In the genomic region with DNA sequence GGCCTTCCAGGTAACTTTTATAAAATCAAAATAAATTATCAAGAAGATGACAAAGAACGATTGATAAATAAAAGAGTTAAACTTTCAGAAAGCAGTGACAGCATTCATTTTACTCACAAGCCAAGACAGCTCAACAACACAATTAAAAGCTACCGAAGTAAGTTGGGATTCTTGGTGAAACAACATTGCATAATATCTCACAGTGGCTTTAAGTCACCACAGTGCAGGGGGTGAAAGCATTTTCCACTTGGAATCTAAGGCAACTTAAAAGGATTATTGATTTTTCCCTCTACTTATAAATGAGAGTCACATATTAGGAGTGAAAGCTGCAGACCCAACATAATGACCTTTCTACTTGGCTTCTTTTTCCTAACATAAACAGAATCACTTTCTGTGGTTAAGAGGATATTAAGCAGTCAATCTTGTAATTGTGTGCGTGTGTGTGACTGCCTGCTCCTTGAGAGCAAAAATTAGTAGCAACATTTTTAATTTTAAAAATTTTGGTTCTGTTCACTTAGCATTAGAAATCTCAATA, we compare ENCODE assay signal across 21 cellular contexts.
DNase-seq lines count a peak whose midpoint lies in the region; ATAC-seq and TF ChIP-seq lines count a peak whose summit lies in the region.
"Had no signal": no experiment of that assay in that cellular context is flagged by ENCODE, and none has a peak within 500 bp of the region (broad histone marks: within the 10 kb centered on the region; RNA-seq: fewer than 3 reads in every experiment).

No MANE protein-coding gene starts in this region.

- ATAC-seq in HG02571 (IDR thresholded peaks at IDR 0.05; ENCODE audit: unreplicated experiment) = no peak
- ATAC-seq: naive thymus-derived CD8-positive, alpha-beta T cell; upper lobe of right lung had no signal

- H3K27me3 ChIP-seq in mesendoderm (ENCODE audit: insufficient read depth, low read length, poor library complexity) = no peaks in the 10 kb centered on the region
- H3K27me3 ChIP-seq: BE2C, breast epithelium, upper lobe of right lung had no signal

- no peak overlapping the region for H4K8ac ChIP-seq in mesendoderm (ENCODE audit: low read depth, low read length)

- no peak overlapping the region for H3K27ac ChIP-seq in mesendoderm (ENCODE audit: low read depth, low read length)
- H3K27ac ChIP-seq: 22Rv1, breast epithelium, upper lobe of right lung had no signal

- H3K18ac ChIP-seq in mesendoderm (ENCODE audit: low read length) = no peak overlapping the region

- no peak overlapping the region for H2BK120ac ChIP-seq in mesendoderm (ENCODE audit: low read depth, low read length)

- H3K4me1 ChIP-seq in mesendoderm (ENCODE audit: control insufficient read depth, low read depth, low read length) = no peaks in the 10 kb centered on the region
- H3K4me1 ChIP-seq: breast epithelium, Caco-2, upper lobe of right lung had no signal

- no peak overlapping the region for H2AK5ac ChIP-seq in mesendoderm (ENCODE audit: low read length)

- H3K4ac ChIP-seq in mesendoderm (ENCODE audit: low read depth, low read length) = no peak overlapping the region

- no peak overlapping the region for H3K9ac ChIP-seq in mesendoderm (ENCODE audit: low read length)

- no peak overlapping the region for H2BK5ac ChIP-seq in mesendoderm (ENCODE audit: low read length)

- DNase-seq in NCI-H1105 treated with DMSO at 0.1 percent for 48 hours (lab: John Stamatoyannopoulos, UW) = peak; percentile 18
- DNase-seq in NCI-H1105 (lab: John Stamatoyannopoulos, UW) = no peak
- peak; percentile 9 for DNase-seq in cerebellar cortex (ENCODE audit: low spot score)
- peak; percentile 7 for DNase-seq in fibroblast of villous mesenchyme (ENCODE audit: low read depth)
- DNase-seq in stromal cell of bone marrow (ENCODE audit: low read depth) = peak; percentile 8
- DNase-seq in mesendoderm = no peak
- DNase-seq in activated effector memory CD4-positive, alpha-beta T cell treated with Interleukin-2 at 50 U/mL for 16 hours = no peak
- DNase-seq: activated CD4-positive, alpha-beta T cell treated with anti-CD3 and anti-CD28 coated beads for 48 hours; BE2C; Caco-2; HCEC 1CT; naive thymus-derived CD8-positive, alpha-beta T cell; NCI-H1092; NCI-H526; SHP77 treated with DMSO at 0.1 percent for 48 hours; stimulated activated CD8-positive, alpha-beta memory T cell treated with anti-CD3 and anti-CD28 coated beads, Interleukin-4, amount 100 ng/mL, for 48 hours; T-helper 1 cell; upper lobe of right lung had no signal

- H3K23ac ChIP-seq in mesendoderm (ENCODE audit: low read length) = no peak overlapping the region

- no peak overlapping the region for H3K56ac ChIP-seq in mesendoderm (ENCODE audit: low read length)

- H2BK15ac ChIP-seq in mesendoderm (replicated peaks; ENCODE audit: low read depth) = no peak overlapping the region

- no CpG with 5 or more reads among the region's 3 CpGs for WGBS in mesendoderm (ENCODE audit: extremely low coverage, insufficient coverage, low lambda C conversion rate)

- no peak overlapping the region for H4K5ac ChIP-seq in mesendoderm (ENCODE audit: low read length)

- H3K4me3 ChIP-seq in fibroblast of villous mesenchyme (ENCODE audit: low read depth, low read length) (no peak overlapping the region), mesendoderm (ENCODE audit: low read length) (no peak overlapping the region)
- H3K4me3 ChIP-seq: breast epithelium, upper lobe of right lung had no signal

- no peaks in the 10 kb centered on the region for H3K36me3 ChIP-seq in mesendoderm (ENCODE audit: control insufficient read depth, insufficient read depth, low read length)
- H3K36me3 ChIP-seq: BE2C, breast epithelium, upper lobe of right lung had no signal

- H3K4me2 ChIP-seq in mesendoderm (ENCODE audit: low read length) = no peak overlapping the region

- no peaks in the 10 kb centered on the region for H3K79me2 ChIP-seq in mesendoderm (ENCODE audit: control insufficient read depth, insufficient read depth, low read length)

- H3K79me1 ChIP-seq in mesendoderm (ENCODE audit: low read length) = no peaks in the 10 kb centered on the region

- TF ChIP-seq CTCF in fibroblast of villous mesenchyme (IDR thresholded peaks at IDR 0.05; ENCODE audit: insufficient read depth, low read depth, low read length) = no peak

Comparison
In these comparisons a context has a peak if more than half of its experiments do, and no peak if none do; other contexts are left out.
1. DNase-seq: peak in NCI-H1105 treated with DMSO at 0.1 percent for 48 hours (single experiment), cerebellar cortex (single experiment), fibroblast of villous mesenchyme (single experiment) and stromal cell of bone marrow (single experiment); none in NCI-H1105 (single experiment), mesendoderm (single experiment) and activated effector memory CD4-positive, alpha-beta T cell treated with Interleukin-2 at 50 U/mL for 16 hours (single experiment).